20 cellular contexts compared by ENCODE assay signal in the genomic region with DNA sequence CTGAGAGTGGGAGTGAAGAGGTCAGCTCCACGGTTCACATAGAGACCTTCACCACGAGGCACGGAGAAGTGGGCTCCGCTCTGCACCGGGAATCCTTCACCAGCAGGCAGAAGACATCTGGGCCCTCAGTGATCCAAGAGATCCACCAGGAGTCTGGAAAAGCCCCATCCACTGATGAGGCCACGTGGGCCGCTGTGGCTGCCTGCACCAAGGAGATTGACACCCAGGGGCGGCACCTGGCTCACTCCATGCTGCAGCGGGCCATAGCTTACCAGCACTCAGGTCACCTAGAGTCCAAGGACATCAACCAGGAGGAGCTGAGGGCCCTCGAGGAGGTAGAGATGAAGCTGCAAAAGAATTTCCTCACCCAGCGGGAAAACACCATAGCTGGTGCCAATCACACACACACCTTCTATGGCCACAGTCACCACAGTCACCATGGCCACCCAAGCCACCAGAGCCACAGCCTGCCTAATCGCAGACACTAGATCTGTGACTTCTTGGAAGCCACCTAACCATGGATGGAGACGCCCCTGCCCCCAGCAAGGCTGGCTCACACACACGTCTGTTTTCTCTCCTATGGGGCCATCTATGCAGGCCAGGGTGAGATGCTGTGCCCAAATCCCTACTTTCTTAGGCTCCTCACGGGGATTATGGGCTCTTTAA. TPM values are rescaled to one million over a fixed set of nuclear protein-coding genes. Genes with fewer than 3 reads are reported as not detected.
DNase-seq lines count a peak whose midpoint lies in the region; ATAC-seq and TF ChIP-seq lines count a peak whose summit lies in the region.
"Had no signal": no experiment of that assay in that cellular context is flagged by ENCODE, and none has a peak within 500 bp of the region (broad histone marks: within the 10 kb centered on the region; RNA-seq: fewer than 3 reads in every experiment).

No MANE protein-coding gene starts in this region.

- intact Hi-C loops in activated CD4-positive, alpha-beta T cell treated with anti-CD3 and anti-CD28 coated beads, Interleukin-2, amount 10 ng/mL, durations not matched to agents 24 days and 14 days (cut with micrococcal nuclease): no loop called here

- H3K4me1 Mint-ChIP-seq in activated CD4-positive, alpha-beta T cell treated with anti-CD3 and anti-CD28 coated beads, Interleukin-2, amount 10 ng/mL, durations not matched to agents 24 days and 14 days: peaks cover 2% of the 10 kb centered on the region
- no peaks in the 10 kb centered on the region for H3K4me1 Mint-ChIP-seq in activated T-helper 17 cell treated with anti-CD3 and anti-CD28 coated beads, Interleukin-2, amount 50 U/mL, for 72 hours
- peaks cover 6% of the 10 kb centered on the region for H3K4me1 Mint-ChIP-seq in neural crest cell
- H3K4me1 Mint-ChIP-seq: activated naive CD4-positive, alpha-beta T cell treated with anti-CD3 and anti-CD28 coated beads, Interleukin-2, amount 50 U/mL, for 24 hours; GM23338; IgD-negative memory B cell; naive B cell had no signal

- H3K9me3 Mint-ChIP-seq in activated CD4-positive, alpha-beta T cell treated with anti-CD3 and anti-CD28 coated beads, Interleukin-2, amount 10 ng/mL, durations not matched to agents 24 days and 14 days: no peaks in the 10 kb centered on the region
- H3K9me3 Mint-ChIP-seq in activated T-helper 17 cell treated with anti-CD3 and anti-CD28 coated beads, Interleukin-2, amount 50 U/mL, for 72 hours: no peaks in the 10 kb centered on the region
- H3K9me3 Mint-ChIP-seq in neural crest cell: no peaks in the 10 kb centered on the region
- H3K9me3 Mint-ChIP-seq: activated naive CD4-positive, alpha-beta T cell treated with anti-CD3 and anti-CD28 coated beads, Interleukin-2, amount 50 U/mL, for 24 hours; GM23338; IgD-negative memory B cell; naive B cell had no signal

- ATAC-seq in activated T-helper 17 cell treated with anti-CD3 and anti-CD28 coated beads, Interleukin-2, amount 50 U/mL, for 72 hours (replicated peaks): peak; percentile 76
- no peak for ATAC-seq in GM18520 (IDR thresholded peaks at IDR 0.05; ENCODE audit: unreplicated experiment)
- ATAC-seq: A549, GM23338, right lobe of liver had no signal

- no peak for TF ChIP-seq CTCF in neural crest cell (conservative IDR thresholded peaks at IDR 0.05)

- no peaks in the 10 kb centered on the region for H3K36me3 Mint-ChIP-seq in activated CD4-positive, alpha-beta T cell treated with anti-CD3 and anti-CD28 coated beads, Interleukin-2, amount 10 ng/mL, durations not matched to agents 24 days and 14 days (ENCODE audit: low read depth)
- H3K36me3 Mint-ChIP-seq in activated T-helper 17 cell treated with anti-CD3 and anti-CD28 coated beads, Interleukin-2, amount 50 U/mL, for 72 hours (ENCODE audit: low read depth): no peaks in the 10 kb centered on the region
- H3K36me3 Mint-ChIP-seq in neural crest cell (ENCODE audit: low read depth): no peaks in the 10 kb centered on the region
- H3K36me3 Mint-ChIP-seq: activated naive CD4-positive, alpha-beta T cell treated with anti-CD3 and anti-CD28 coated beads, Interleukin-2, amount 50 U/mL, for 24 hours; IgD-negative memory B cell; naive B cell had no signal

- no peak overlapping the region for H3K27ac Mint-ChIP-seq in activated CD4-positive, alpha-beta T cell treated with anti-CD3 and anti-CD28 coated beads, Interleukin-2, amount 10 ng/mL, durations not matched to agents 24 days and 14 days
- no peak overlapping the region for H3K27ac Mint-ChIP-seq in activated T-helper 17 cell treated with anti-CD3 and anti-CD28 coated beads, Interleukin-2, amount 50 U/mL, for 72 hours
- H3K27ac Mint-ChIP-seq in neural crest cell (ENCODE audit: unreplicated experiment): peak overlapping the region; percentile 75
- H3K27ac Mint-ChIP-seq: activated naive CD4-positive, alpha-beta T cell treated with anti-CD3 and anti-CD28 coated beads, Interleukin-2, amount 50 U/mL, for 24 hours; GM23338; IgD-negative memory B cell; naive B cell had no signal

- H3K4me3 Mint-ChIP-seq in activated CD4-positive, alpha-beta T cell treated with anti-CD3 and anti-CD28 coated beads, Interleukin-2, amount 10 ng/mL, durations not matched to agents 24 days and 14 days: no peak overlapping the region
- no peak overlapping the region for H3K4me3 Mint-ChIP-seq in activated T-helper 17 cell treated with anti-CD3 and anti-CD28 coated beads, Interleukin-2, amount 50 U/mL, for 72 hours
- H3K4me3 Mint-ChIP-seq in neural crest cell: no peak overlapping the region
- H3K4me3 Mint-ChIP-seq: activated naive CD4-positive, alpha-beta T cell treated with anti-CD3 and anti-CD28 coated beads, Interleukin-2, amount 50 U/mL, for 24 hours; GM23338; IgD-negative memory B cell; naive B cell had no signal

- no peaks in the 10 kb centered on the region for H3K27me3 Mint-ChIP-seq in activated CD4-positive, alpha-beta T cell treated with anti-CD3 and anti-CD28 coated beads, Interleukin-2, amount 10 ng/mL, durations not matched to agents 24 days and 14 days
- no peaks in the 10 kb centered on the region for H3K27me3 Mint-ChIP-seq in activated T-helper 17 cell treated with anti-CD3 and anti-CD28 coated beads, Interleukin-2, amount 50 U/mL, for 72 hours
- no peaks in the 10 kb centered on the region for H3K27me3 Mint-ChIP-seq in neural crest cell (ENCODE audit: low read depth)
- H3K27me3 Mint-ChIP-seq: activated naive CD4-positive, alpha-beta T cell treated with anti-CD3 and anti-CD28 coated beads, Interleukin-2, amount 50 U/mL, for 24 hours had no signal

- DNase-seq in activated CD4-positive, alpha-beta T cell treated with anti-CD3 and anti-CD28 coated beads, Interleukin-2, amount 10 ng/mL, durations not matched to agents 24 days and 14 days: peak; percentile 71
- DNase-seq in activated CD4-positive, alpha-beta T cell treated with anti-CD3 and anti-CD28 coated beads, Interleukin-2, amount 50 U/mL, for 4 hours: no peak
- DNase-seq in neural crest cell (ENCODE audit: low read depth, low spot score): no peak
- DNase-seq in stimulated activated CD4-positive, alpha-beta T cell treated with anti-CD3 and anti-CD28 coated beads, Interleukin-15, amount 100 ng/mL, for 24 hours: no peak
- DNase-seq: activated CD4-positive, alpha-beta T cell treated with anti-CD3 and anti-CD28 coated beads, Interleukin-2, amount 50 U/mL, for 1 hour; activated T-cell treated with anti-CD3 and anti-CD28 coated beads, Interleukin-2, amount 50 U/mL, for 1 hour; COR-L47; DMS79 treated with DMSO at 0.1 percent for 48 hours; esophagus squamous epithelium; mesendoderm; naive B cell; NCI-H526 treated with DMSO at 0.1 percent for 48 hours had no signal

RNA-seq across cellular contexts. Expression of gene C10orf62, which starts 0.7 kb away (rescaled TPM):
- not detected in 2 replicates for total RNA-seq in activated CD4-positive, alpha-beta T cell treated with anti-CD3 and anti-CD28 coated beads, Interleukin-2, amount 10 ng/mL, durations not matched to agents 24 days and 14 days
- total RNA-seq in activated T-helper 17 cell treated with anti-CD3 and anti-CD28 coated beads, Interleukin-2, amount 50 U/mL, for 72 hours: not detected
- not detected in 2 replicates for total RNA-seq in neural crest cell
- total RNA-seq: esophagus squamous epithelium, glomerular endothelial cell, GM23338 had no signal

RNA-seq across cellular contexts. Expression of gene HOGA1, which starts 6.0 kb away (rescaled TPM):
- total RNA-seq in activated CD4-positive, alpha-beta T cell treated with anti-CD3 and anti-CD28 coated beads, Interleukin-2, amount 10 ng/mL, durations not matched to agents 24 days and 14 days: not detected in 2 replicates
- not detected for total RNA-seq in activated T-helper 17 cell treated with anti-CD3 and anti-CD28 coated beads, Interleukin-2, amount 50 U/mL, for 72 hours
- 0.23 and 0.36 TPM in 2 replicates for total RNA-seq in neural crest cell
- total RNA-seq: GM23338 had no signal

RNA-seq across cellular contexts. Expression of gene ANKRD2, which starts 17.6 kb away (rescaled TPM):
- not detected in 2 replicates for total RNA-seq in activated CD4-positive, alpha-beta T cell treated with anti-CD3 and anti-CD28 coated beads, Interleukin-2, amount 10 ng/mL, durations not matched to agents 24 days and 14 days
- not detected for total RNA-seq in activated T-helper 17 cell treated with anti-CD3 and anti-CD28 coated beads, Interleukin-2, amount 50 U/mL, for 72 hours
- total RNA-seq in neural crest cell: not detected in 2 replicates
- total RNA-seq: glomerular endothelial cell, GM23338 had no signal

RNA-seq across cellular contexts. Expression of gene MORN4, which starts 43.1 kb away (rescaled TPM):
- total RNA-seq in activated CD4-positive, alpha-beta T cell treated with anti-CD3 and anti-CD28 coated beads, Interleukin-2, amount 10 ng/mL, durations not matched to agents 24 days and 14 days: 2.2 and 2.4 TPM in 2 replicates
- total RNA-seq in activated T-helper 17 cell treated with anti-CD3 and anti-CD28 coated beads, Interleukin-2, amount 50 U/mL, for 72 hours: 1 to 10 TPM in 1 of 2 donors, under 1 TPM in 1; 0.79 to 2.4 TPM
- total RNA-seq in neural crest cell: 25.9 and 27.2 TPM in 2 replicates

RNA-seq across cellular contexts. Expression of gene PI4K2A, which starts 50.3 kb away (rescaled TPM):
- total RNA-seq in activated CD4-positive, alpha-beta T cell treated with anti-CD3 and anti-CD28 coated beads, Interleukin-2, amount 10 ng/mL, durations not matched to agents 24 days and 14 days: 17.8 TPM in 2 replicates
- 10 to 100 TPM in 1 of 2 donors, 1 to 10 TPM in 1; 6.6 to 12.4 TPM for total RNA-seq in activated T-helper 17 cell treated with anti-CD3 and anti-CD28 coated beads, Interleukin-2, amount 50 U/mL, for 72 hours
- 19.3 and 19.4 TPM in 2 replicates for total RNA-seq in neural crest cell
